In genomic region chr9:128607642-128608350, GRCh38 we compare ENCODE assay signal across 8 cellular contexts. TPM values are rescaled to one million over a fixed set of nuclear protein-coding genes. Genes with fewer than 3 reads are reported as not detected.
DNase-seq lines count a peak whose midpoint lies in the region; ATAC-seq and TF ChIP-seq lines count a peak whose summit lies in the region.
"Had no signal": no experiment of that assay in that cellular context is flagged by ENCODE, and none has a peak within 500 bp of the region (broad histone marks: within the 10 kb centered on the region; RNA-seq: fewer than 3 reads in every experiment).

No MANE protein-coding gene starts in this region.

- no peaks in the 10 kb centered on the region for H3K9me3 Mint-ChIP-seq in activated CD4-positive, alpha-beta T cell treated with anti-CD3 and anti-CD28 coated beads, Interleukin-2, amount 10 ng/mL, durations not matched to agents 24 days and 14 days

- peaks cover 66% of the 10 kb centered on the region for H3K36me3 ChIP-seq in mucosa of descending colon (ENCODE audit: low read depth)

- ATAC-seq in left colon (peak; percentile 24), mucosa of descending colon (no peak)

- no peaks in the 10 kb centered on the region for H3K27me3 Mint-ChIP-seq in activated CD4-positive, alpha-beta T cell treated with anti-CD3 and anti-CD28 coated beads, Interleukin-2, amount 10 ng/mL, durations not matched to agents 24 days and 14 days

- H3K4me1 Mint-ChIP-seq in activated CD4-positive, alpha-beta T cell treated with anti-CD3 and anti-CD28 coated beads, Interleukin-2, amount 10 ng/mL, durations not matched to agents 24 days and 14 days, result no peaks in the 10 kb centered on the region

- no peak for TF ChIP-seq CTCF in mucosa of descending colon (IDR thresholded peaks at IDR 0.05)

- no peak overlapping the region for H3K4me3 Mint-ChIP-seq in activated CD4-positive, alpha-beta T cell treated with anti-CD3 and anti-CD28 coated beads, Interleukin-2, amount 10 ng/mL, durations not matched to agents 24 days and 14 days

- intact Hi-C loops in left colon (cut with DNase I, micrococcal nuclease) (no loop called here), mucosa of descending colon (cut with DNase I, micrococcal nuclease) (no loop called here)
- intact Hi-C loops in activated CD4-positive, alpha-beta T cell treated with anti-CD3 and anti-CD28 coated beads, Interleukin-2, amount 10 ng/mL, durations not matched to agents 24 days and 14 days (cut with micrococcal nuclease), result no loop called here

- peak; percentile 44 for DNase-seq in NCI-H2171 (lab: John Stamatoyannopoulos, UW)
- peak; percentile 99 for DNase-seq in cerebellar cortex (ENCODE audit: low spot score)
- peak in 1 of 2 donors; percentile 73 for DNase-seq in left colon
- peak; percentile 64 for DNase-seq in ureter (ENCODE audit: low spot score)
- no peak for DNase-seq in mucosa of descending colon
- no peak for DNase-seq in COLO668 (lab: John Stamatoyannopoulos, UW; ENCODE audit: unreplicated experiment)
- no peak for DNase-seq in activated CD4-positive, alpha-beta T cell treated with anti-CD3 and anti-CD28 coated beads, Interleukin-2, amount 10 ng/mL, durations not matched to agents 24 days and 14 days
- DNase-seq: activated CD4-positive, alpha-beta T cell treated with anti-CD3 and anti-CD28 coated beads for 4 hours had no signal

- H3K36me3 Mint-ChIP-seq in activated CD4-positive, alpha-beta T cell treated with anti-CD3 and anti-CD28 coated beads, Interleukin-2, amount 10 ng/mL, durations not matched to agents 24 days and 14 days (ENCODE audit: low read depth), result peaks cover 64% of the 10 kb centered on the region

- H3K4me3 ChIP-seq in mucosa of descending colon, result no peak overlapping the region

- H3K9me3 ChIP-seq in mucosa of descending colon, result no peaks in the 10 kb centered on the region

- H3K4me1 ChIP-seq in mucosa of descending colon (ENCODE audit: low read depth), result no peaks in the 10 kb centered on the region

- no peak overlapping the region for H3K27ac Mint-ChIP-seq in activated CD4-positive, alpha-beta T cell treated with anti-CD3 and anti-CD28 coated beads, Interleukin-2, amount 10 ng/mL, durations not matched to agents 24 days and 14 days

RNA-seq across cellular contexts. Expression of gene DYNC2I2, which starts 48.9 kb away (rescaled TPM):
- 10 to 100 TPM; 34.8 to 51.5 TPM for total RNA-seq in left colon
- 36.1 TPM for total RNA-seq in ureter
- total RNA-seq in mucosa of descending colon, result 10 to 100 TPM; 36.7 to 46.3 (median 43.7) TPM
- total RNA-seq in activated CD4-positive, alpha-beta T cell treated with anti-CD3 and anti-CD28 coated beads, Interleukin-2, amount 10 ng/mL, durations not matched to agents 24 days and 14 days, result 47.4 and 47.7 TPM in 2 replicates

RNA-seq across cellular contexts. Expression of gene SPTAN1, which starts 55.4 kb away (rescaled TPM):
- total RNA-seq in left colon (100 to 1,000 TPM; 248 to 277 TPM), ureter (398 TPM), mucosa of descending colon (100 to 1,000 TPM; 235 to 322 (median 321) TPM)
- total RNA-seq in activated CD4-positive, alpha-beta T cell treated with anti-CD3 and anti-CD28 coated beads, Interleukin-2, amount 10 ng/mL, durations not matched to agents 24 days and 14 days, result 240 and 249 TPM in 2 replicates

Comparison
In these comparisons a context has a peak if more than half of its experiments do, and no peak if none do; other contexts are left out.
1. DNase-seq: peak in NCI-H2171 (single experiment), cerebellar cortex (single experiment) and ureter (single experiment); none in mucosa of descending colon (0 of 3), COLO668 (single experiment) and activated CD4-positive, alpha-beta T cell treated with anti-CD3 and anti-CD28 coated beads, Interleukin-2, amount 10 ng/mL, durations not matched to agents 24 days and 14 days (single experiment).